In genomic region chr1:61453111-61453961, GRCh38 we compare ENCODE assay signal across 8 cellular contexts.
A peak's percentile ranks its signal among the peaks of the same experiment; 100 is the strongest.
DNase-seq lines count a peak whose midpoint lies in the region; ATAC-seq and TF ChIP-seq lines count a peak whose summit lies in the region.

No MANE protein-coding gene starts in this region.

- CTCF ChIA-PET in T-cell (lab: Charles Lee), result interaction anchor here (0.6 to 3.3 kb wide), 9 partner anchors 29 to 1481 kb away, joined by 3 to 9 read pairs (median 4); no protein-coding TSS in a partner anchor

- H3K9me3 ChIP-seq in right atrium auricular region (no peaks in the 10 kb centered on the region), vagina (no peaks in the 10 kb centered on the region)

- H3K4me1 ChIP-seq in right atrium auricular region (peaks cover 0 to 59% of the 10 kb centered on the region in 2 donors), vagina (peaks cover 56% of the 10 kb centered on the region)

- peak; percentile 60 to 82 for TF ChIP-seq CTCF in right atrium auricular region (IDR thresholded peaks at IDR 0.05)
- TF ChIP-seq CTCF in vagina (IDR thresholded peaks at IDR 0.05), result peak; percentile 12 to 66 (median 58)

- H3K27me3 ChIP-seq in right atrium auricular region, result no peaks in the 10 kb centered on the region
- H3K27me3 ChIP-seq in vagina, result no peaks in the 10 kb centered on the region

- H3K4me3 ChIP-seq in right atrium auricular region, result no peak overlapping the region
- H3K4me3 ChIP-seq in vagina, result no peak overlapping the region

- H3K36me3 Mint-ChIP-seq in T-cell, result peaks cover 3% of the 10 kb centered on the region

- POLR2A ChIA-PET in T-cell (lab: Charles Lee), result no interaction called here

- peak; percentile 86 for ATAC-seq in HG02678 (IDR thresholded peaks at IDR 0.05; ENCODE audit: unreplicated experiment)
- ATAC-seq in T-cell (replicated peaks in 1 of 4), result peak; percentile 61 to 89 (median 81)

- peak overlapping the region in 1 of 2 donors; percentile 25 for H3K27ac Mint-ChIP-seq in T-cell

- peaks cover 7 to 16% (median 8%) of the 10 kb centered on the region in 3 donors for H3K4me1 Mint-ChIP-seq in T-cell

- no peaks in the 10 kb centered on the region for H3K9me3 Mint-ChIP-seq in T-cell

- DNase-seq in GF-D8 (lab: John Stamatoyannopoulos, UW) (peak; percentile 27), NCI-H146 (lab: John Stamatoyannopoulos, UW) (peak; percentile 32), T-cell (peak; percentile 26 to 68 (median 55)), right atrium auricular region (ENCODE audit: low spot score) (peak; percentile 96), retina (peak; percentile 88), vagina (ENCODE audit: extremely low spot score in 2 of 2) (peak in 1 of 2 donors; percentile 95)

- H3K36me3 ChIP-seq in right atrium auricular region (peaks cover 8% of the 10 kb centered on the region), vagina (peaks cover 0 to 9% of the 10 kb centered on the region in 2 donors)

- H3K27me3 Mint-ChIP-seq in T-cell, result no peaks in the 10 kb centered on the region

- H3K27ac ChIP-seq in angular gyrus (ENCODE audit: low read depth, low read length) (peak overlapping the region; percentile 32), right atrium auricular region (peak overlapping the region; percentile 75 to 84), vagina (peak overlapping the region; percentile 54)

- no peak overlapping the region for H3K4me3 Mint-ChIP-seq in T-cell

- intact Hi-C loops in vagina (cut with DNase I), result loop anchor here (5.0 to 10.0 kb wide), 4 partner anchors 116 to 469 kb away; partner anchors contain the start of gene NFIA

- TF ChIP-seq POLR2A in vagina (IDR thresholded peaks at IDR 0.05), result no peak
